ENCODE assay signal across 8 cellular contexts in the genomic region with DNA sequence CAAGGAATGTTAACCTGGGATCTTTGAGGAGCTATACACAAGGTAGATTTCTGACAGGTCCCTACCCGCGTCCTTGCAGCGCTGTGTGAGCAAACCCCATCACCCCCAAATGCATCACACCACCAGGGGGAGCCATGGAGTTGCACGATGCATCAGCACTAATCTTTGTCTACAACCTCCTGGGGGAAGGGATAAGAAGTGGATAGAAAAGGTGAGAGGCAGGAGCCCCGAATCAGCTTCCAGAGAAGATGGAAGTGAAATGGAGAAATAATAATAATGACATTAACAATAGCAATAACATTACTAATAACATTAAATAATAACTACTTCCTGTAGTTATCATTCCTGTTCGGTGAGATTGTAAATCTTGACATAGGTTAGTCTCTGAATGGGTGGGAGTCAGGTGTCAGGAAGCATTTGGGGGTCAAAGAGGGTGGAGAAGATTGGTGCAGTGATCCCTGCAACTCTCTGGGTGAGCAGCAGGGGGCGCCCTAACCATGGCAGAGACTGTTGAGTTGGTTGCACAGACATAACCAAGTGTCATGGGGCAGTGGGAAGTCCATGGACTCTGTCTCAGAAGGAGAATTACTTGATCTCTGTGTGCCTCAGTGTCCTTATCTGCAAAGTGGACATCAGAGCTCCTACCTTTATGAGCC. TPM values are rescaled to one million over a fixed set of nuclear protein-coding genes. Genes with fewer than 3 reads are reported as not detected.
DNase-seq lines count a peak whose midpoint lies in the region; ATAC-seq and TF ChIP-seq lines count a peak whose summit lies in the region.

No MANE protein-coding gene starts in this region.

- H3K36me3 Mint-ChIP-seq in nephron (ENCODE audit: low read depth) (no peaks in the 10 kb centered on the region), type B pancreatic cell (no peaks in the 10 kb centered on the region)

- ATAC-seq in GM19463 (IDR thresholded peaks at IDR 0.05; ENCODE audit: unreplicated experiment): no peak

- DNase-seq in NCI-H2029 treated with DMSO at 0.1 percent for 48 hours (lab: John Stamatoyannopoulos, UW) (peak; percentile 4), NCI-H2029 (lab: John Stamatoyannopoulos, UW) (no peak), NCI-H526 (lab: John Stamatoyannopoulos, UW) (peak; percentile 25 to 71), epithelial cell of proximal tubule (ENCODE audit: low read depth) (no peak), type B pancreatic cell (ENCODE audit: extremely low spot score, unreplicated experiment) (no peak)
- peak; percentile 39 to 68 for DNase-seq in activated CD8-positive, alpha-beta memory T cell treated with anti-CD3 and anti-CD28 coated beads for 1 hour (ENCODE audit: extremely low read depth in 1 of 2, low read depth in 1 of 2)

- H3K27me3 Mint-ChIP-seq in nephron (ENCODE audit: low read depth) (peaks cover 25% of the 10 kb centered on the region), type B pancreatic cell (peaks cover 9% of the 10 kb centered on the region)

- no peak overlapping the region for H3K4me3 ChIP-seq in epithelial cell of proximal tubule (ENCODE audit: low read depth, low read length)

- H3K4me3 Mint-ChIP-seq in nephron: no peak overlapping the region
- no peak overlapping the region for H3K4me3 Mint-ChIP-seq in type B pancreatic cell

- TF ChIP-seq CTCF in epithelial cell of proximal tubule (conservative IDR thresholded peaks at IDR 0.05; ENCODE audit: low read depth, low read length) (peak; percentile 70), nephron (IDR thresholded peaks at IDR 0.05; ENCODE audit: unreplicated experiment in 3 of 3) (peak; percentile 43 to 58 (median 53)), type B pancreatic cell (conservative IDR thresholded peaks at IDR 0.05) (peak; percentile 80)

- H3K9me3 Mint-ChIP-seq in nephron (no peaks in the 10 kb centered on the region), type B pancreatic cell (no peaks in the 10 kb centered on the region)

- no peak overlapping the region for H3K27ac Mint-ChIP-seq in nephron
- no peak overlapping the region for H3K27ac Mint-ChIP-seq in type B pancreatic cell

- H3K4me1 Mint-ChIP-seq in nephron: peaks cover 6% of the 10 kb centered on the region
- no peaks in the 10 kb centered on the region for H3K4me1 Mint-ChIP-seq in type B pancreatic cell (ENCODE audit: unreplicated experiment)

RNA-seq across cellular contexts. Expression of gene SIGLEC7, which starts 16.5 kb away (rescaled TPM):
- total RNA-seq in epithelial cell of proximal tubule: not detected in 2 replicates
- not detected in 2 replicates for total RNA-seq in type B pancreatic cell (ENCODE audit: low replicate concordance)

RNA-seq across cellular contexts. Expression of gene SIGLEC9, which starts 33.9 kb away (rescaled TPM):
- total RNA-seq in epithelial cell of proximal tubule (not detected in 2 replicates), type B pancreatic cell (ENCODE audit: low replicate concordance) (not detected in 2 replicates)

RNA-seq across cellular contexts. Expression of gene CTU1, which starts 50.4 kb away (rescaled TPM):
- total RNA-seq in epithelial cell of proximal tubule (12.5 and 21.5 TPM in 2 replicates), type B pancreatic cell (ENCODE audit: low replicate concordance) (8.4 and 9.3 TPM in 2 replicates)

Comparison
In these comparisons a context has a peak if more than half of its experiments do, and no peak if none do; other contexts are left out.
1. DNase-seq: peak in NCI-H2029 treated with DMSO at 0.1 percent for 48 hours (single experiment), NCI-H526 (2 of 2) and activated CD8-positive, alpha-beta memory T cell treated with anti-CD3 and anti-CD28 coated beads for 1 hour (2 of 2); none in NCI-H2029 (single experiment), epithelial cell of proximal tubule (single experiment) and type B pancreatic cell (single experiment).
2. Peak in every context shown above with its lines, with median percentiles within 50 percentile points of each other: CTCF ChIP-seq.